In genomic region chr14:100665518-100666032, GRCh38 we compare ENCODE assay signal across 14 cellular contexts.
A peak's percentile ranks its signal among the peaks of the same experiment; 100 is the strongest.
DNase-seq lines count a peak whose midpoint lies in the region; TF ChIP-seq lines count a peak whose summit lies in the region.
"Had no signal": no experiment of that assay in that cellular context is flagged by ENCODE, and none has a peak within 500 bp of the region (broad histone marks: within the 10 kb centered on the region; RNA-seq: fewer than 3 reads in every experiment).

No MANE protein-coding gene starts in this region.

- H2BK15ac ChIP-seq in neuronal stem cell (ENCODE audit: low read length), result no peak overlapping the region

- H3K4me2 ChIP-seq in fibroblast of lung (ENCODE audit: extremely low read depth, insufficient read depth, low read length), result peak overlapping the region; percentile 40
- H3K4me2 ChIP-seq in neuronal stem cell (ENCODE audit: insufficient read depth, low read length, poor library complexity, severe bottlenecking), result no peak overlapping the region

- no peak overlapping the region for H3K9ac ChIP-seq in fibroblast of lung (ENCODE audit: insufficient read depth, low read length)
- no peak overlapping the region for H3K9ac ChIP-seq in neuronal stem cell (ENCODE audit: low read depth, low read length, poor library complexity)

- no peaks in the 10 kb centered on the region for H4K20me1 ChIP-seq in fibroblast of lung (ENCODE audit: control insufficient read depth, extremely low read depth, insufficient read depth, low read length)

- no peak overlapping the region for H3K23ac ChIP-seq in neuronal stem cell (ENCODE audit: low read depth, low read length, poor library complexity)

- H3K9me3 ChIP-seq in fibroblast of lung (ENCODE audit: control insufficient read depth, insufficient read depth, low read depth, low read length) (no peaks in the 10 kb centered on the region), neuronal stem cell (replicated peaks in 1 of 2; ENCODE audit: control insufficient read depth in 2 of 2, insufficient read depth in 1 of 2, low read depth in 1 of 2, low read length in 2 of 2) (no peaks in the 10 kb centered on the region)
- H3K9me3 ChIP-seq: SJSA1 had no signal

- no peak overlapping the region for H4K8ac ChIP-seq in neuronal stem cell (ENCODE audit: low read depth, low read length)

- H3K14ac ChIP-seq in neuronal stem cell (ENCODE audit: low read length), result no peak overlapping the region

- peak overlapping the region; percentile 82 for H2AK5ac ChIP-seq in neuronal stem cell (ENCODE audit: low read depth, low read length)

- H3K79me2 ChIP-seq in fibroblast of lung (ENCODE audit: control insufficient read depth, insufficient read depth, low read length), result no peaks in the 10 kb centered on the region

- H3K27me3 ChIP-seq in fibroblast of lung (ENCODE audit: control insufficient read depth, insufficient read depth, low read length), result no peaks in the 10 kb centered on the region
- H3K27me3 ChIP-seq in neuronal stem cell (ENCODE audit: control insufficient read depth in 3 of 3, insufficient read depth in 3 of 3, low read depth in 1 of 3, low read length in 3 of 3), result peaks cover 0 to 7% (median 0%) of the 10 kb centered on the region in 3 experiments
- H3K27me3 ChIP-seq: SJSA1 had no signal

- H2AFZ ChIP-seq in fibroblast of lung (ENCODE audit: low read length) (no peak overlapping the region), neuronal stem cell (ENCODE audit: low read length) (peak overlapping the region; percentile 42)

- H3K4ac ChIP-seq in neuronal stem cell (ENCODE audit: low read length), result no peak overlapping the region

- H4K91ac ChIP-seq in neuronal stem cell (ENCODE audit: low read depth, low read length, poor library complexity), result no peak overlapping the region

- H3K27ac ChIP-seq in fibroblast of lung (ENCODE audit: insufficient read depth, low read length), result no peak overlapping the region
- H3K27ac ChIP-seq in neuronal stem cell (replicated peaks; ENCODE audit: low read length), result no peak overlapping the region
- H3K27ac ChIP-seq in coronary artery, result no peak overlapping the region
- H3K27ac ChIP-seq: SJSA1 had no signal

- WGBS in neuronal stem cell (ENCODE audit: extremely low coverage in 2 of 2, insufficient read length in 2 of 2, insufficient replicate concordance in 1 of 2), 2 donors, result no CpG with 5 or more reads among the region's 11 CpGs

- peak overlapping the region; percentile 40 for H2BK5ac ChIP-seq in neuronal stem cell (ENCODE audit: low read length)

- TF ChIP-seq CTCF in fibroblast of lung (conservative IDR thresholded peaks at IDR 0.05 in 1 of 2, IDR thresholded peaks at IDR 0.05 in 1 of 2; ENCODE audit: low read depth in 1 of 2, low read length in 2 of 2) (no peak), coronary artery (IDR thresholded peaks at IDR 0.05) (no peak)

- H3K79me1 ChIP-seq in neuronal stem cell (ENCODE audit: low read depth, low read length), result no peaks in the 10 kb centered on the region

- no peak overlapping the region for H2BK120ac ChIP-seq in neuronal stem cell (ENCODE audit: low read depth, low read length)

- peak; percentile 83 for DNase-seq in Daoy (ENCODE audit: low read depth)
- DNase-seq in RPMI7951 (ENCODE audit: low read depth), result peak; percentile 32
- peak; percentile 21 to 49 for DNase-seq in fibroblast of lung (ENCODE audit: low read depth in 2 of 2)
- no peak for DNase-seq in neuronal stem cell (ENCODE audit: low spot score)
- DNase-seq in SW 1271 (lab: John Stamatoyannopoulos, UW), result no peak
- DNase-seq in NCI-H1417 (lab: John Stamatoyannopoulos, UW), result no peak
- DNase-seq in coronary artery (ENCODE audit: low spot score), result no peak
- no peak for DNase-seq in NCI-H526 (lab: John Stamatoyannopoulos, UW)
- DNase-seq: activated B cell treated with CpG ODN at 0.5 μM for 24 hours; AML-193; NCI-H1105 treated with DMSO at 0.1 percent for 48 hours; stimulated activated CD4-positive, alpha-beta T cell treated with anti-CD3 and anti-CD28 coated beads, Interleukin-4, amount 100 ng/mL, for 4 hours had no signal

- H3K4me1 ChIP-seq in fibroblast of lung (ENCODE audit: control insufficient read depth, extremely low read depth, insufficient read depth, low read length) (peaks cover 2% of the 10 kb centered on the region), neuronal stem cell (ENCODE audit: control insufficient read depth in 2 of 2, insufficient read depth in 1 of 2, low read depth in 1 of 2, low read length in 2 of 2) (peaks cover 20 to 29% of the 10 kb centered on the region in 2 donors)

- no peaks in the 10 kb centered on the region for H3K36me3 ChIP-seq in fibroblast of lung (ENCODE audit: control insufficient read depth, insufficient read depth, low read length)
- no peaks in the 10 kb centered on the region for H3K36me3 ChIP-seq in neuronal stem cell (replicated peaks in 1 of 2; ENCODE audit: control insufficient read depth in 2 of 2, insufficient read depth in 2 of 2, low read length in 2 of 2)
- H3K36me3 ChIP-seq: SJSA1 had no signal

- peak overlapping the region; percentile 33 for H2BK12ac ChIP-seq in neuronal stem cell (ENCODE audit: low read length)

- H3K4me3 ChIP-seq in fibroblast of lung (replicated peaks in 1 of 4; ENCODE audit: control extremely low read depth in 1 of 4, insufficient read depth in 1 of 4, low read depth in 3 of 4, low read length in 4 of 4), result peak overlapping the region in 1 of 4 experiments; percentile 10
- no peak overlapping the region for H3K4me3 ChIP-seq in neuronal stem cell (ENCODE audit: low read length in 2 of 2)
- no peak overlapping the region for H3K4me3 ChIP-seq in coronary artery
- H3K4me3 ChIP-seq: lung, SJSA1 had no signal

- peak overlapping the region; percentile 49 for H3K18ac ChIP-seq in neuronal stem cell (ENCODE audit: low read length)

Comparison
In these comparisons a context has a peak if more than half of its experiments do, and no peak if none do; other contexts are left out.
1. DNase-seq: peak in Daoy (single experiment), RPMI7951 (single experiment) and fibroblast of lung (2 of 2); none in neuronal stem cell (single experiment), SW 1271 (0 of 2), NCI-H1417 (0 of 3), coronary artery (single experiment) and NCI-H526 (0 of 2).